In genomic region chr6:158605266-158605878, GRCh38 we compare ENCODE assay signal across 1 cellular context.
TF ChIP-seq lines count a peak whose summit lies in the region.

No MANE protein-coding gene starts in this region.

TF ChIP-seq in K562, 482 proteins besides CTCF, POLR2A, EP300 and RAD21:
- TF ChIP-seq JUND (IDR thresholded peaks at IDR 0.05; ENCODE audit: borderline replicate concordance, low read depth, low read length) = 0 out of 2 replicates have a peak, but pooled peaks have one; percentile 10
- TF ChIP-seq JUND (tag; IDR thresholded peaks at IDR 0.05; ENCODE audit: borderline replicate concordance, low read depth, low read length) = no peak
- TF ChIP-seq E2F6 (IDR thresholded peaks at IDR 0.05; ENCODE audit: borderline replicate concordance in 1 of 2, extremely low read depth in 1 of 2, insufficient read depth in 1 of 2, insufficient read length in 1 of 2, low read depth in 1 of 2, low read length in 1 of 2, poor library complexity in 1 of 2, severe bottlenecking in 1 of 2) = no peak
- no peak for TF ChIP-seq BACH1 (tag; IDR thresholded peaks at IDR 0.05)
- TF ChIP-seq ZNF124 (CRISPR knock-in tag; IDR thresholded peaks at IDR 0.05) = no peak
- no peak for TF ChIP-seq KLF13 (tag; IDR thresholded peaks at IDR 0.05; ENCODE audit: borderline replicate concordance, low read depth)
- no peak for TF ChIP-seq NR2C1 (IDR thresholded peaks at IDR 0.05)
- no peak for TF ChIP-seq NR2C1 (tag; IDR thresholded peaks at IDR 0.05)
- TF ChIP-seq NFRKB (IDR thresholded peaks at IDR 0.05; ENCODE audit: low read depth) = no peak
- no peak for TF ChIP-seq RCOR1 (IDR thresholded peaks at IDR 0.05; ENCODE audit: borderline replicate concordance in 1 of 2, low read depth in 2 of 2, low read length in 2 of 2)
- TF ChIP-seq THAP12 (CRISPR knock-in tag; IDR thresholded peaks at IDR 0.05) = no peak
- TF ChIP-seq, protein P1, sequence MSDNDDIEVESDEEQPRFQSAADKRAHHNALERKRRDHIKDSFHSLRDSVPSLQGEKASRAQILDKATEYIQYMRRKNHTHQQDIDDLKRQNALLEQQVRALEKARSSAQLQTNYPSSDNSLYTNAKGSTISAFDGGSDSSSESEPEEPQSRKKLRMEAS (CRISPR knock-in tag; IDR thresholded peaks at IDR 0.05) = peak; percentile 38; the same call in 1 of the 2 replicates
- TF ChIP-seq RFX7 (CRISPR knock-in tag; IDR thresholded peaks at IDR 0.05) = no peak
- TF ChIP-seq KAT2B (IDR thresholded peaks at IDR 0.05; ENCODE audit: low read depth, low read length) = no peak
- TF ChIP-seq MTA2 (IDR thresholded peaks at IDR 0.05; ENCODE audit: low read depth) = no peak
- peak; percentile 99 for TF ChIP-seq ZNF24 (IDR thresholded peaks at IDR 0.05)
- TF ChIP-seq SLC30A9 (CRISPR knock-in tag; IDR thresholded peaks at IDR 0.05) = no peak
- no peak for TF ChIP-seq SMAD3 (CRISPR knock-in tag; conservative IDR thresholded peaks at IDR 0.05)
- TF ChIP-seq MECOM (CRISPR knock-in tag; IDR thresholded peaks at IDR 0.05) = no peak
- TF ChIP-seq ZHX1 (conservative IDR thresholded peaks at IDR 0.05; ENCODE audit: low read length) = no peak
- TF ChIP-seq SMC3 (conservative IDR thresholded peaks at IDR 0.05; ENCODE audit: insufficient read depth, low read depth, low read length) = peak; percentile 64
- peak; percentile 50; the same call in 1 of the 2 replicates for TF ChIP-seq MYC (IDR thresholded peaks at IDR 0.05; ENCODE audit: low read depth, low read length)
- TF ChIP-seq MYC (CRISPR knock-in tag; IDR thresholded peaks at IDR 0.05; ENCODE audit: borderline replicate concordance, low read depth) = no peak
- TF ChIP-seq, protein P2, sequence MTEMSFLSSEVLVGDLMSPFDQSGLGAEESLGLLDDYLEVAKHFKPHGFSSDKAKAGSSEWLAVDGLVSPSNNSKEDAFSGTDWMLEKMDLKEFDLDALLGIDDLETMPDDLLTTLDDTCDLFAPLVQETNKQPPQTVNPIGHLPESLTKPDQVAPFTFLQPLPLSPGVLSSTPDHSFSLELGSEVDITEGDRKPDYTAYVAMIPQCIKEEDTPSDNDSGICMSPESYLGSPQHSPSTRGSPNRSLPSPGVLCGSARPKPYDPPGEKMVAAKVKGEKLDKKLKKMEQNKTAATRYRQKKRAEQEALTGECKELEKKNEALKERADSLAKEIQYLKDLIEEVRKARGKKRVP (CRISPR knock-in tag; IDR thresholded peaks at IDR 0.05) = no peak
